Comparison of ENCODE assay signal across 1 cellular context in the genomic region with DNA sequence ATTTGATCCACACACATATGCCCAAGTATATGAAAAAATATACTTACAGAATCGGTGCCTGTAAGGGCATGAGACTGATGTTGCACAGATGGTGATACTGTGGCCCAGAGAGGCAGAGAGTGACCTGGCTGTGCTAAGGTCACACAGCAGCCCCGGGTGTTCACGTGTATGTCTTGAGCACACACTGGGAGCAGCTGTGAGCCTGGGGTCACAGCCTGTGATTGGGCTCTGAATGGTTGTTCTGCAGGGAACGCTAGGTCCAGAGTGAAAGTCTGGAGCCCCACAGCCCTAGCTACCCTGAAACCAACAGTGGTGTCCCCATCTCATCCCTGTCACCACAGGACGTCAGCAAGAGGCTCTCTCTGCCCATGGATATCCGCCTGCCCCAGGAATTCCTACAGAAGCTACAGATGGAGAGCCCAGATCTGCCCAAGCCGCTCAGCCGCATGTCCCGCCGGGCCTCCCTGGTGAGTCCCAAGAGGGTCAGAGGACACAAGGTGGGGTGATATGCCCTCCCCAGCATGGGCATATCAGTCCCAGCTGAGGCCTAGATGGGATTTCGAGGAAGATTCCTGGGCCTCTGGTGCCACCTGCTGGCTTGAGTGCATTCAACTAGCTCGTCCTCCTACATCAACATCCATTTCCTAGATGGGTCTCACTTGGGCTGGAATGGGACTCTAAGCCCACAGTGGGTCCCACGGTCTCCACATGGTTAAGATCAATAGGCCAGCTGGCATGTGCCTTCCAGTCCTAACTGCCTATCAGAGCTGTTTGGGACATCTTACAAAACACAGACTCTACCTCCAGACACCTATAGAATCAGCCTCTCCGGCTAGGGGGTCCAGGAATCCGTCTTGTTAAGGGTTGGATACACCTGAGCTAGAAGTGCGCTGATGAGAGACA.
TF ChIP-seq lines count a peak whose summit lies in the region.

No MANE protein-coding gene starts in this region.

TF ChIP-seq in GM12878, 131 proteins besides CTCF, POLR2A, EP300 and RAD21 (continued from another document):
- TF ChIP-seq, protein P1, sequence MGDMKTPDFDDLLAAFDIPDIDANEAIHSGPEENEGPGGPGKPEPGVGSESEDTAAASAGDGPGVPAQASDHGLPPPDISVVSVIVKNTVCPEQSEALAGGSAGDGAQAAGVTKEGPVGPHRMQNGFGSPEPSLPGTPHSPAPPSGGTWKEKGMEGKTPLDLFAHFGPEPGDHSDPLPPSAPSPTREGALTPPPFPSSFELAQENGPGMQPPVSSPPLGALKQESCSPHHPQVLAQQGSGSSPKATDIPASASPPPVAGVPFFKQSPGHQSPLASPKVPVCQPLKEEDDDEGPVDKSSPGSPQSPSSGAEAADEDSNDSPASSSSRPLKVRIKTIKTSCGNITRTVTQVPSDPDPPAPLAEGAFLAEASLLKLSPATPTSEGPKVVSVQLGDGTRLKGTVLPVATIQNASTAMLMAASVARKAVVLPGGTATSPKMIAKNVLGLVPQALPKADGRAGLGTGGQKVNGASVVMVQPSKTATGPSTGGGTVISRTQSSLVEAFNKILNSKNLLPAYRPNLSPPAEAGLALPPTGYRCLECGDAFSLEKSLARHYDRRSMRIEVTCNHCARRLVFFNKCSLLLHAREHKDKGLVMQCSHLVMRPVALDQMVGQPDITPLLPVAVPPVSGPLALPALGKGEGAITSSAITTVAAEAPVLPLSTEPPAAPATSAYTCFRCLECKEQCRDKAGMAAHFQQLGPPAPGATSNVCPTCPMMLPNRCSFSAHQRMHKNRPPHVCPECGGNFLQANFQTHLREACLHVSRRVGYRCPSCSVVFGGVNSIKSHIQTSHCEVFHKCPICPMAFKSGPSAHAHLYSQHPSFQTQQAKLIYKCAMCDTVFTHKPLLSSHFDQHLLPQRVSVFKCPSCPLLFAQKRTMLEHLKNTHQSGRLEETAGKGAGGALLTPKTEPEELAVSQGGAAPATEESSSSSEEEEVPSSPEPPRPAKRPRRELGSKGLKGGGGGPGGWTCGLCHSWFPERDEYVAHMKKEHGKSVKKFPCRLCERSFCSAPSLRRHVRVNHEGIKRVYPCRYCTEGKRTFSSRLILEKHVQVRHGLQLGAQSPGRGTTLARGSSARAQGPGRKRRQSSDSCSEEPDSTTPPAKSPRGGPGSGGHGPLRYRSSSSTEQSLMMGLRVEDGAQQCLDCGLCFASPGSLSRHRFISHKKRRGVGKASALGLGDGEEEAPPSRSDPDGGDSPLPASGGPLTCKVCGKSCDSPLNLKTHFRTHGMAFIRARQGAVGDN (IDR thresholded peaks at IDR 0.05) = no peak
- no peak for TF ChIP-seq RUNX3 (IDR thresholded peaks at IDR 0.05; ENCODE audit: low read length)
- TF ChIP-seq, protein P2, sequence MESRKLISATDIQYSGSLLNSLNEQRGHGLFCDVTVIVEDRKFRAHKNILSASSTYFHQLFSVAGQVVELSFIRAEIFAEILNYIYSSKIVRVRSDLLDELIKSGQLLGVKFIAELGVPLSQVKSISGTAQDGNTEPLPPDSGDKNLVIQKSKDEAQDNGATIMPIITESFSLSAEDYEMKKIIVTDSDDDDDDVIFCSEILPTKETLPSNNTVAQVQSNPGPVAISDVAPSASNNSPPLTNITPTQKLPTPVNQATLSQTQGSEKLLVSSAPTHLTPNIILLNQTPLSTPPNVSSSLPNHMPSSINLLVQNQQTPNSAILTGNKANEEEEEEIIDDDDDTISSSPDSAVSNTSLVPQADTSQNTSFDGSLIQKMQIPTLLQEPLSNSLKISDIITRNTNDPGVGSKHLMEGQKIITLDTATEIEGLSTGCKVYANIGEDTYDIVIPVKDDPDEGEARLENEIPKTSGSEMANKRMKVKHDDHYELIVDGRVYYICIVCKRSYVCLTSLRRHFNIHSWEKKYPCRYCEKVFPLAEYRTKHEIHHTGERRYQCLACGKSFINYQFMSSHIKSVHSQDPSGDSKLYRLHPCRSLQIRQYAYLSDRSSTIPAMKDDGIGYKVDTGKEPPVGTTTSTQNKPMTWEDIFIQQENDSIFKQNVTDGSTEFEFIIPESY (IDR thresholded peaks at IDR 0.05) = no peak
- no peak for TF ChIP-seq BMI1 (IDR thresholded peaks at IDR 0.05; ENCODE audit: borderline replicate concordance)
- TF ChIP-seq YY1 (IDR thresholded peaks at IDR 0.05; ENCODE audit: low read depth, low read length) = 0 out of 2 replicates have a peak, but pooled peaks have one; percentile 58
- TF ChIP-seq EZH2 (IDR thresholded peaks at IDR 0.05; ENCODE audit: borderline replicate concordance, control insufficient read depth, low read depth, low read length) = no peak
- TF ChIP-seq CHD1 (IDR thresholded peaks at IDR 0.05; ENCODE audit: low read depth, low read length) = no peak
- TF ChIP-seq, protein P3, sequence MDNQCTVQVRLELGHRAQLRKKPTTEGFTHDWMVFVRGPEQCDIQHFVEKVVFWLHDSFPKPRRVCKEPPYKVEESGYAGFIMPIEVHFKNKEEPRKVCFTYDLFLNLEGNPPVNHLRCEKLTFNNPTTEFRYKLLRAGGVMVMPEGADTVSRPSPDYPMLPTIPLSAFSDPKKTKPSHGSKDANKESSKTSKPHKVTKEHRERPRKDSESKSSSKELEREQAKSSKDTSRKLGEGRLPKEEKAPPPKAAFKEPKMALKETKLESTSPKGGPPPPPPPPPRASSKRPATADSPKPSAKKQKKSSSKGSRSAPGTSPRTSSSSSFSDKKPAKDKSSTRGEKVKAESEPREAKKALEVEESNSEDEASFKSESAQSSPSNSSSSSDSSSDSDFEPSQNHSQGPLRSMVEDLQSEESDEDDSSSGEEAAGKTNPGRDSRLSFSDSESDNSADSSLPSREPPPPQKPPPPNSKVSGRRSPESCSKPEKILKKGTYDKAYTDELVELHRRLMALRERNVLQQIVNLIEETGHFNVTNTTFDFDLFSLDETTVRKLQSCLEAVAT (IDR thresholded peaks at IDR 0.05) = no peak
- TF ChIP-seq ETV6 (conservative IDR thresholded peaks at IDR 0.05 in 1 of 2, IDR thresholded peaks at IDR 0.05 in 1 of 2; ENCODE audit: borderline replicate concordance in 1 of 2, low read depth in 1 of 2) = no peak
- no peak for TF ChIP-seq WRNIP1 (IDR thresholded peaks at IDR 0.05; ENCODE audit: borderline replicate concordance, low read depth, low read length)
- 0 out of 2 replicates have a peak, but pooled peaks have one; percentile 26 for TF ChIP-seq IKZF1 (conservative IDR thresholded peaks at IDR 0.05)
- TF ChIP-seq IKZF2 (IDR thresholded peaks at IDR 0.05) = no peak
- TF ChIP-seq, protein P4, sequence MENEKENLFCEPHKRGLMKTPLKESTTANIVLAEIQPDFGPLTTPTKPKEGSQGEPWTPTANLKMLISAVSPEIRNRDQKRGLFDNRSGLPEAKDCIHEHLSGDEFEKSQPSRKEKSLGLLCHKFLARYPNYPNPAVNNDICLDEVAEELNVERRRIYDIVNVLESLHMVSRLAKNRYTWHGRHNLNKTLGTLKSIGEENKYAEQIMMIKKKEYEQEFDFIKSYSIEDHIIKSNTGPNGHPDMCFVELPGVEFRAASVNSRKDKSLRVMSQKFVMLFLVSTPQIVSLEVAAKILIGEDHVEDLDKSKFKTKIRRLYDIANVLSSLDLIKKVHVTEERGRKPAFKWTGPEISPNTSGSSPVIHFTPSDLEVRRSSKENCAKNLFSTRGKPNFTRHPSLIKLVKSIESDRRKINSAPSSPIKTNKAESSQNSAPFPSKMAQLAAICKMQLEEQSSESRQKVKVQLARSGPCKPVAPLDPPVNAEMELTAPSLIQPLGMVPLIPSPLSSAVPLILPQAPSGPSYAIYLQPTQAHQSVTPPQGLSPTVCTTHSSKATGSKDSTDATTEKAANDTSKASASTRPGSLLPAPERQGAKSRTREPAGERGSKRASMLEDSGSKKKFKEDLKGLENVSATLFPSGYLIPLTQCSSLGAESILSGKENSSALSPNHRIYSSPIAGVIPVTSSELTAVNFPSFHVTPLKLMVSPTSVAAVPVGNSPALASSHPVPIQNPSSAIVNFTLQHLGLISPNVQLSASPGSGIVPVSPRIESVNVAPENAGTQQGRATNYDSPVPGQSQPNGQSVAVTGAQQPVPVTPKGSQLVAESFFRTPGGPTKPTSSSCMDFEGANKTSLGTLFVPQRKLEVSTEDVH (IDR thresholded peaks at IDR 0.05; ENCODE audit: low read depth, partially characterized antibody) = no peak
- no peak for TF ChIP-seq SRF (IDR thresholded peaks at IDR 0.05; ENCODE audit: low read depth in 2 of 2, low read length in 2 of 2)
- TF ChIP-seq, protein P5, sequence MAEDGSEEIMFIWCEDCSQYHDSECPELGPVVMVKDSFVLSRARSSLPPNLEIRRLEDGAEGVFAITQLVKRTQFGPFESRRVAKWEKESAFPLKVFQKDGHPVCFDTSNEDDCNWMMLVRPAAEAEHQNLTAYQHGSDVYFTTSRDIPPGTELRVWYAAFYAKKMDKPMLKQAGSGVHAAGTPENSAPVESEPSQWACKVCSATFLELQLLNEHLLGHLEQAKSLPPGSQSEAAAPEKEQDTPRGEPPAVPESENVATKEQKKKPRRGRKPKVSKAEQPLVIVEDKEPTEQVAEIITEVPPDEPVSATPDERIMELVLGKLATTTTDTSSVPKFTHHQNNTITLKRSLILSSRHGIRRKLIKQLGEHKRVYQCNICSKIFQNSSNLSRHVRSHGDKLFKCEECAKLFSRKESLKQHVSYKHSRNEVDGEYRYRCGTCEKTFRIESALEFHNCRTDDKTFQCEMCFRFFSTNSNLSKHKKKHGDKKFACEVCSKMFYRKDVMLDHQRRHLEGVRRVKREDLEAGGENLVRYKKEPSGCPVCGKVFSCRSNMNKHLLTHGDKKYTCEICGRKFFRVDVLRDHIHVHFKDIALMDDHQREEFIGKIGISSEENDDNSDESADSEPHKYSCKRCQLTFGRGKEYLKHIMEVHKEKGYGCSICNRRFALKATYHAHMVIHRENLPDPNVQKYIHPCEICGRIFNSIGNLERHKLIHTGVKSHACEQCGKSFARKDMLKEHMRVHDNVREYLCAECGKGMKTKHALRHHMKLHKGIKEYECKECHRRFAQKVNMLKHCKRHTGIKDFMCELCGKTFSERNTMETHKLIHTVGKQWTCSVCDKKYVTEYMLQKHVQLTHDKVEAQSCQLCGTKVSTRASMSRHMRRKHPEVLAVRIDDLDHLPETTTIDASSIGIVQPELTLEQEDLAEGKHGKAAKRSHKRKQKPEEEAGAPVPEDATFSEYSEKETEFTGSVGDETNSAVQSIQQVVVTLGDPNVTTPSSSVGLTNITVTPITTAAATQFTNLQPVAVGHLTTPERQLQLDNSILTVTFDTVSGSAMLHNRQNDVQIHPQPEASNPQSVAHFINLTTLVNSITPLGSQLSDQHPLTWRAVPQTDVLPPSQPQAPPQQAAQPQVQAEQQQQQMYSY (CRISPR knock-in tag; IDR thresholded peaks at IDR 0.05) = no peak
- no peak for TF ChIP-seq NFYA (IDR thresholded peaks at IDR 0.05; ENCODE audit: borderline replicate concordance, low read depth, low read length)
- TF ChIP-seq SMC3 (IDR thresholded peaks at IDR 0.05; ENCODE audit: borderline replicate concordance, low read length) = peak; percentile 84
- no peak for TF ChIP-seq RELA (IDR thresholded peaks at IDR 0.05; ENCODE audit: borderline replicate concordance, partially characterized antibody)
- TF ChIP-seq ZNF384 (IDR thresholded peaks at IDR 0.05; ENCODE audit: borderline replicate concordance, low read depth, low read length) = no peak
- TF ChIP-seq MTA3 (IDR thresholded peaks at IDR 0.05; ENCODE audit: borderline replicate concordance, low read length) = no peak
